9 cellular contexts compared by ENCODE assay signal in genomic region chr14:81319314-81319713, GRCh38.
"Had no signal": no experiment of that assay in that cellular context is flagged by ENCODE, and none has a peak within 500 bp of the region (broad histone marks: within the 10 kb centered on the region; RNA-seq: fewer than 3 reads in every experiment).

No MANE protein-coding gene starts in this region.

- H3K36me3 ChIP-seq: HAP-1 had no signal

- H3K9ac ChIP-seq: GM23248 had no signal

- H3K9me3 Mint-ChIP-seq: HFFc6, IgD-negative memory B cell had no signal

- H3K27ac Mint-ChIP-seq: HFFc6, IgD-negative memory B cell had no signal

- H3K27ac ChIP-seq: GM23248, HL-60 had no signal

- H3K9me3 ChIP-seq: HAP-1 had no signal

- H3K4me1 Mint-ChIP-seq: IgD-negative memory B cell had no signal

- DNase-seq: GM23248, GOT3, H7, HFFc6, KBM-7 had no signal

- H3K4me3 Mint-ChIP-seq: HFFc6, IgD-negative memory B cell had no signal

- H3K4me3 ChIP-seq: GM23248, HAP-1 had no signal

- ATAC-seq: HCT116 had no signal
